21 cellular contexts compared by ENCODE assay signal in the genomic region with DNA sequence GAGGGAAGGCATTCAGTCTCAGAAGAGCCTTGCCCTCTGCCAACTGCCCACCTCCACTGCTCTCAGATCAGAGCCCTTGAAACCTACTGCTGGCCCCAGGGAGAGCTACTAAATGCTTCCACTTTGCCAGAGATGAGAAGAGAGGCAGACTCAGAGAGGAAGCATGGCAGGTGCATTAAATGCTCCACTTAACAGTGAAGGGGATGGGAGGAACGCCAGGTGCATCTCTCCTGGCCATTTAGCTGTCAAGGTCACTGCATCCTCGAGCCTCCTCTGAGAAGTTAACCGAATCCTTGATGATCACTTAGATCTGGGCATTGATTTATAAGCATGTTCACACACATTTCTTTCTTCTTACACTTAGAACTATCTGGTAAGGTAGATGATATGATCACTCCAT.
DNase-seq lines count a peak whose midpoint lies in the region; ATAC-seq lines count a peak whose summit lies in the region.
"Had no signal": no experiment of that assay in that cellular context is flagged by ENCODE, and none has a peak within 500 bp of the region (broad histone marks: within the 10 kb centered on the region; RNA-seq: fewer than 3 reads in every experiment).

No MANE protein-coding gene starts in this region.

- ATAC-seq in GM21526 (IDR thresholded peaks at IDR 0.05; ENCODE audit: low FRiP score, unreplicated experiment) (no peak), HG03521 (IDR thresholded peaks at IDR 0.05; ENCODE audit: unreplicated experiment) (no peak)
- ATAC-seq: CD8-positive, alpha-beta T cell had no signal

- peak; percentile 92 for DNase-seq in DMS53 (lab: John Stamatoyannopoulos, UW)
- peak; percentile 69 for DNase-seq in NCI-H1092 treated with DMSO at 0.1 percent for 48 hours (lab: John Stamatoyannopoulos, UW)
- peak; percentile 36 for DNase-seq in NCI-H2029 (lab: John Stamatoyannopoulos, UW)
- peak; percentile 70 for DNase-seq in NCI-H510A treated with DMSO at 0.1 percent for 48 hours (lab: John Stamatoyannopoulos, UW)
- DNase-seq in activated naive CD4-positive, alpha-beta T cell treated with anti-CD3 and anti-CD28 coated beads, Interleukin-2, amount 50 U/mL, for 16 hours, result no peak
- no peak for DNase-seq in pons (ENCODE audit: low spot score)
- DNase-seq: AML-193; C1 segment of cervical spinal cord; CD8-positive, alpha-beta T cell; EL; GF-D8; KG1; NCI-H146; NCI-H2107; NCI-H226; NCI-H526 treated with DMSO at 0.1 percent for 48 hours; SIG-M5; SK-N-SH; T-helper 2 cell had no signal

Comparison
In these comparisons a context has a peak if more than half of its experiments do, and no peak if none do; other contexts are left out.
1. DNase-seq: peak in DMS53 (single experiment), NCI-H1092 treated with DMSO at 0.1 percent for 48 hours (single experiment), NCI-H2029 (single experiment) and NCI-H510A treated with DMSO at 0.1 percent for 48 hours (single experiment); none in activated naive CD4-positive, alpha-beta T cell treated with anti-CD3 and anti-CD28 coated beads, Interleukin-2, amount 50 U/mL, for 16 hours (single experiment) and pons (single experiment).